Comparison of ENCODE assay signal across 8 cellular contexts in genomic region chr2:240913810-240914644, GRCh38. TPM values are rescaled to one million over a fixed set of nuclear protein-coding genes. Genes with fewer than 3 reads are reported as not detected.
DNase-seq lines count a peak whose midpoint lies in the region; ATAC-seq lines count a peak whose summit lies in the region.

No MANE protein-coding gene starts in this region.

- POLR2A ChIA-PET in naive thymus-derived CD8-positive, alpha-beta T cell (lab: Charles Lee) = interaction anchor here (0.7 to 1.5 kb wide), 4 partner anchors 23 to 236 kb away, joined by 3 to 6 read pairs (median 3); partner anchors contain the start of gene PPP1R7

- DNase-seq in DMS79 treated with DMSO at 0.1 percent for 48 hours (lab: John Stamatoyannopoulos, UW) (peak; percentile 32), DMS79 (lab: John Stamatoyannopoulos, UW) (no peak), NCI-H1694 treated with DMSO at 0.1 percent for 48 hours (lab: John Stamatoyannopoulos, UW) (peak; percentile 21), epidermal melanocyte (ENCODE audit: insufficient read length, low spot score) (peak; percentile 68)
- peak; percentile 88 for DNase-seq in activated CD8-positive, alpha-beta memory T cell treated with anti-CD3 and anti-CD28 coated beads for 24 hours
- peak; percentile 42 to 82 (median 63) for DNase-seq in naive thymus-derived CD8-positive, alpha-beta T cell
- DNase-seq in stimulated activated naive B cell treated with anti-CD40 and anti-IgM and Interleukin-4, amounts not matched to agents 10 μg/mL and 1 μg/mL and 100 μg/mL, for 72 hours = peak; percentile 29

- H3K27ac Mint-ChIP-seq in naive thymus-derived CD8-positive, alpha-beta T cell = no peak overlapping the region
- no peak overlapping the region for H3K27ac Mint-ChIP-seq in stimulated activated naive B cell treated with anti-CD40 and anti-IgM and Interleukin-4, amounts not matched to agents 10 μg/mL and 1 μg/mL and 100 μg/mL, for 72 hours

- no peak overlapping the region for H3K4me3 Mint-ChIP-seq in naive thymus-derived CD8-positive, alpha-beta T cell
- no peak overlapping the region for H3K4me3 Mint-ChIP-seq in stimulated activated naive B cell treated with anti-CD40 and anti-IgM and Interleukin-4, amounts not matched to agents 10 μg/mL and 1 μg/mL and 100 μg/mL, for 72 hours

- H3K36me3 Mint-ChIP-seq in naive thymus-derived CD8-positive, alpha-beta T cell = no peaks in the 10 kb centered on the region
- no peaks in the 10 kb centered on the region for H3K36me3 Mint-ChIP-seq in stimulated activated naive B cell treated with anti-CD40 and anti-IgM and Interleukin-4, amounts not matched to agents 10 μg/mL and 1 μg/mL and 100 μg/mL, for 72 hours

- ATAC-seq in naive thymus-derived CD8-positive, alpha-beta T cell = peak; percentile 70 to 78
- peak; percentile 56 to 57 for ATAC-seq in stimulated activated naive B cell treated with anti-CD40 and anti-IgM and Interleukin-4, amounts not matched to agents 10 μg/mL and 1 μg/mL and 100 μg/mL, for 72 hours (replicated peaks)
- ATAC-seq in HG03045 (IDR thresholded peaks at IDR 0.05; ENCODE audit: unreplicated experiment) = no peak

- H3K9me3 Mint-ChIP-seq in naive thymus-derived CD8-positive, alpha-beta T cell = no peaks in the 10 kb centered on the region
- no peaks in the 10 kb centered on the region for H3K9me3 Mint-ChIP-seq in stimulated activated naive B cell treated with anti-CD40 and anti-IgM and Interleukin-4, amounts not matched to agents 10 μg/mL and 1 μg/mL and 100 μg/mL, for 72 hours

- peaks cover 3 to 51% (median 8%) of the 10 kb centered on the region in 5 donors for H3K27me3 Mint-ChIP-seq in naive thymus-derived CD8-positive, alpha-beta T cell
- peaks cover 29 to 61% of the 10 kb centered on the region in 2 donors for H3K27me3 Mint-ChIP-seq in stimulated activated naive B cell treated with anti-CD40 and anti-IgM and Interleukin-4, amounts not matched to agents 10 μg/mL and 1 μg/mL and 100 μg/mL, for 72 hours

- peaks cover 0 to 3% (median 0%) of the 10 kb centered on the region in 4 donors for H3K4me1 Mint-ChIP-seq in naive thymus-derived CD8-positive, alpha-beta T cell
- H3K4me1 Mint-ChIP-seq in stimulated activated naive B cell treated with anti-CD40 and anti-IgM and Interleukin-4, amounts not matched to agents 10 μg/mL and 1 μg/mL and 100 μg/mL, for 72 hours = peaks cover 10 to 21% of the 10 kb centered on the region in 2 donors

RNA-seq across cellular contexts. Expression of gene CROCC2, which starts 7.9 kb away (rescaled TPM):
- not detected for total RNA-seq in naive thymus-derived CD8-positive, alpha-beta T cell
- not detected for polyA plus RNA-seq in naive thymus-derived CD8-positive, alpha-beta T cell

RNA-seq across cellular contexts. Expression of gene MAB21L4, which starts 18.1 kb away (rescaled TPM):
- total RNA-seq in naive thymus-derived CD8-positive, alpha-beta T cell = not detected
- not detected for polyA plus RNA-seq in naive thymus-derived CD8-positive, alpha-beta T cell

RNA-seq across cellular contexts. Expression of gene AGXT, which starts 45.4 kb away (rescaled TPM):
- total RNA-seq in naive thymus-derived CD8-positive, alpha-beta T cell = not detected
- polyA plus RNA-seq in naive thymus-derived CD8-positive, alpha-beta T cell = not detected
